In the genomic region with DNA sequence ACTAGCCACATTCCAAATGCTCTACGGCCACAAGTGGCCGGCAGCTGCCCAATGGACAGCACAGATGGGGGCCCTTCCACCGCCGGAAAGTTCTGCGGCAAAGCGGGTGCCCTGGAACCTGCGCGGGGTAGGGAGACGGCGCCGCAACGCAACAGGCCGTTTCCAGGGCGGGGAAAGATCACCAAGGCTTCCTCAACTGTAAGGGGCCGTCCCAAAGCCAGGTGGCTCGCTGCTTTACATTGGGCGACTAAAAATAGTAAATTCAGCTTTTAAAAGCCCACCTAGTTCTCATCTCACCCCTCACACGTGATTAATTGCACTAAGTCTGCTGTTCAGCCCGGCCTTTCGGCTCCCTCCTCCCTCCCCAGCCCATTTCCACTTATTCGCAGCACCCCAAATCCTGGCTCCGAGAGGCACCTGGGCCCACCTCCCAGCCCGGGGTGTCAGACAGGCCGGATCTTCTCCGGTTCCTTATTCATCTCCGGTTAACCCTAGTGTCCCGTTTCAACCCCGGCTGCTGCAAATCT, we compare ENCODE assay signal across 8 cellular contexts. TPM values are rescaled to one million over a fixed set of nuclear protein-coding genes. Genes with fewer than 3 reads are reported as not detected.
A peak's percentile ranks its signal among the peaks of the same experiment; 100 is the strongest.
DNase-seq lines count a peak whose midpoint lies in the region; ATAC-seq and TF ChIP-seq lines count a peak whose summit lies in the region.

No MANE protein-coding gene starts in this region.

- H3K36me3 ChIP-seq in SU-DHL-6 (ENCODE audit: low read length) (peaks cover 7% of the 10 kb centered on the region; the same call in 1 of the 2 replicates), body of pancreas (replicated peaks in 1 of 2; ENCODE audit: insufficient read depth in 1 of 2, low read depth in 2 of 2) (peaks cover 0 to 8% of the 10 kb centered on the region in 2 donors)

- H3F3A ChIP-seq in SU-DHL-6 (ENCODE audit: insufficient read depth) = no peaks in the 10 kb centered on the region; the same call in 1 of the 2 replicates

- peak overlapping the region; percentile 95 for H2AFZ ChIP-seq in SU-DHL-6 (ENCODE audit: low read depth, low read length, severe bottlenecking)

- H3K27ac ChIP-seq in SU-DHL-6 (ENCODE audit: low read depth, low read length) (peak overlapping the region; percentile 70), body of pancreas (peak overlapping the region; percentile 66 to 90 (median 83))

- peak overlapping the region; percentile 69 for H3K4me2 ChIP-seq in SU-DHL-6 (ENCODE audit: low read depth, low read length, poor library complexity, severe bottlenecking)

- whole genome bisulfite sequencing in body of pancreas, 2 donors = 0 to 1% methylated on average over 28 of the region's 28 CpGs

- ATAC-seq in HG03175 (IDR thresholded peaks at IDR 0.05; ENCODE audit: unreplicated experiment) (peak; percentile 4), body of pancreas (no peak)

- H3K4me3 ChIP-seq in GM12864 (ENCODE audit: low read depth, low read length) (peak overlapping the region; percentile 57), SU-DHL-6 (ENCODE audit: insufficient read depth, low read length, poor library complexity, severe bottlenecking) (peak overlapping the region; percentile 72), body of pancreas (peak overlapping the region; percentile 82 to 95)

- H3K79me2 ChIP-seq in SU-DHL-6 (ENCODE audit: insufficient read depth, low read length) = peaks cover 20% of the 10 kb centered on the region

- H3K4me1 ChIP-seq in body of pancreas = peaks cover 18% of the 10 kb centered on the region

- H4K20me1 ChIP-seq in SU-DHL-6 (ENCODE audit: low read depth, low read length) = peaks cover 8% of the 10 kb centered on the region

- H3K9ac ChIP-seq in SU-DHL-6 (ENCODE audit: low read length) = peak overlapping the region; percentile 70

- H3K9me3 ChIP-seq in SU-DHL-6 (ENCODE audit: insufficient read depth, low read length) (no peaks in the 10 kb centered on the region), body of pancreas (no peaks in the 10 kb centered on the region)

- DNase-seq in GM12864 (ENCODE audit: low read depth) (no peak), body of pancreas (peak; percentile 11 to 32 (median 26)), iris pigment epithelial cell (ENCODE audit: low read depth) (peak; percentile 29), NCI-H187 (lab: John Stamatoyannopoulos, UW) (no peak), T1000 (lab: John Stamatoyannopoulos, UW) (no peak)
- DNase-seq in stimulated activated CD4-positive, alpha-beta T cell treated with anti-CD3 and anti-CD28 coated beads, Interleukin-4, amount 100 ng/mL, for 1 hour = peak; percentile 33

- H3K9me2 ChIP-seq in SU-DHL-6 (replicated peaks; ENCODE audit: insufficient read depth, low read length) = no peaks in the 10 kb centered on the region

- H3K27me3 ChIP-seq in SU-DHL-6 (ENCODE audit: low read length) (no peaks in the 10 kb centered on the region), body of pancreas (no peaks in the 10 kb centered on the region)

- TF ChIP-seq CTCF in GM12864 (IDR thresholded peaks at IDR 0.05; ENCODE audit: low read depth, low read length, missing control alignments) (no peak), SU-DHL-6 (IDR thresholded peaks at IDR 0.05; ENCODE audit: insufficient read depth, low read length, poor library complexity, severe bottlenecking) (no peak), body of pancreas (IDR thresholded peaks at IDR 0.05) (no peak)

- no peak for TF ChIP-seq POLR2A in body of pancreas (IDR thresholded peaks at IDR 0.05)

- intact Hi-C loops in body of pancreas (cut with DNase I) = no loop called here

RNA-seq across cellular contexts. Expression of a gene that starts 0.6 kb away (rescaled TPM):
- total RNA-seq in body of pancreas = 10 to 100 TPM; 15.2 to 23.3 TPM

RNA-seq across cellular contexts. Expression of a gene that starts 26.2 kb away (rescaled TPM):
- total RNA-seq in body of pancreas = under 1 TPM in 1 of 2 donors, not detected in 1; 0.26 TPM

Comparison
In these comparisons a context has a peak if more than half of its experiments do, and no peak if none do; other contexts are left out.
1. DNase-seq: peak in body of pancreas (4 of 4), iris pigment epithelial cell (single experiment) and stimulated activated CD4-positive, alpha-beta T cell treated with anti-CD3 and anti-CD28 coated beads, Interleukin-4, amount 100 ng/mL, for 1 hour (single experiment); none in GM12864 (single experiment), NCI-H187 (0 of 2) and T1000 (single experiment).
2. Peak in every context shown above with its lines, with median percentiles within 50 percentile points of each other: H3K4me3 ChIP-seq.